Comparison of ENCODE assay signal across 16 cellular contexts in genomic region chr2:42115588-42115987, GRCh38. TPM values are rescaled to one million over a fixed set of nuclear protein-coding genes. Genes with fewer than 3 reads are reported as not detected.
DNase-seq lines count a peak whose midpoint lies in the region; ATAC-seq and TF ChIP-seq lines count a peak whose summit lies in the region.
"Had no signal": no experiment of that assay in that cellular context is flagged by ENCODE, and none has a peak within 500 bp of the region (broad histone marks: within the 10 kb centered on the region; RNA-seq: fewer than 3 reads in every experiment).

No MANE protein-coding gene starts in this region.

- no peaks in the 10 kb centered on the region for H3K27me3 Mint-ChIP-seq in CD4-positive, alpha-beta memory T cell
- no peaks in the 10 kb centered on the region; the same call in 1 of the 2 replicates for H3K27me3 Mint-ChIP-seq in WTC11 (ENCODE audit: low read depth)
- no peaks in the 10 kb centered on the region for H3K27me3 Mint-ChIP-seq in nephron (ENCODE audit: low read depth)

- H3K4me3 ChIP-seq in CD4-positive, alpha-beta memory T cell (ENCODE audit: low read length in 2 of 2): no peak overlapping the region
- no peak overlapping the region for H3K4me3 ChIP-seq in MM.1S (ENCODE audit: low read length)

- intact Hi-C loops in CD4-positive, alpha-beta memory T cell (cut with micrococcal nuclease): no loop called here

- no peak for ATAC-seq in WTC11
- no peak for ATAC-seq in left lobe of liver
- ATAC-seq in HG02973 (IDR thresholded peaks at IDR 0.05; ENCODE audit: unreplicated experiment): no peak
- ATAC-seq in foreskin keratinocyte: no peak

- no peaks in the 10 kb centered on the region for H3K36me3 ChIP-seq in CD4-positive, alpha-beta memory T cell (ENCODE audit: insufficient read depth, low read length)
- no peaks in the 10 kb centered on the region for H3K36me3 ChIP-seq in MM.1S (replicated peaks; ENCODE audit: insufficient read depth, low read length)

- peaks cover 70% of the 10 kb centered on the region for H3K4me1 ChIP-seq in CD4-positive, alpha-beta memory T cell (ENCODE audit: insufficient read depth, low read length)
- peaks cover 45% of the 10 kb centered on the region for H3K4me1 ChIP-seq in MM.1S (ENCODE audit: low read length)
- H3K4me1 ChIP-seq in foreskin keratinocyte: peaks cover 12% of the 10 kb centered on the region

- no peaks in the 10 kb centered on the region for H3K27me3 ChIP-seq in CD4-positive, alpha-beta memory T cell (ENCODE audit: insufficient read depth, low read length)
- H3K27me3 ChIP-seq in MM.1S (replicated peaks; ENCODE audit: insufficient read depth, low read length) (no peaks in the 10 kb centered on the region), foreskin keratinocyte (peaks cover 3% of the 10 kb centered on the region)

- TF ChIP-seq CTCF in WTC11 (IDR thresholded peaks at IDR 0.05) (no peak), nephron (IDR thresholded peaks at IDR 0.05; ENCODE audit: unreplicated experiment in 3 of 3) (no peak), MM.1S (IDR thresholded peaks at IDR 0.05; ENCODE audit: low read length) (no peak), foreskin keratinocyte (conservative IDR thresholded peaks at IDR 0.05) (no peak)

- no peak overlapping the region for H2AFZ ChIP-seq in MM.1S (ENCODE audit: low read length)

- H3K9me3 ChIP-seq in CD4-positive, alpha-beta memory T cell (ENCODE audit: control insufficient read depth in 1 of 2, low read length in 2 of 2): no peaks in the 10 kb centered on the region
- no peaks in the 10 kb centered on the region for H3K9me3 ChIP-seq in MM.1S (replicated peaks; ENCODE audit: insufficient read depth, low read length)
- H3K9me3 ChIP-seq: Caco-2 had no signal

- H3K27ac Mint-ChIP-seq in CD4-positive, alpha-beta memory T cell: peak overlapping the region in 5 of 7 donors; percentile 22 to 74 (median 54)
- H3K27ac Mint-ChIP-seq in WTC11: no peak overlapping the region
- H3K27ac Mint-ChIP-seq in nephron: peak overlapping the region; percentile 73 to 85 (median 84)

- peaks cover 37% of the 10 kb centered on the region for H3F3A ChIP-seq in MM.1S (ENCODE audit: insufficient read depth, low read length)

- no peak overlapping the region for H3K4me2 ChIP-seq in MM.1S (ENCODE audit: low read depth, low read length)

- H3K36me3 Mint-ChIP-seq in CD4-positive, alpha-beta memory T cell: peaks cover 0 to 3% of the 10 kb centered on the region in 2 donors
- H3K36me3 Mint-ChIP-seq in WTC11 (no peaks in the 10 kb centered on the region), nephron (ENCODE audit: low read depth) (no peaks in the 10 kb centered on the region)

- no peak for DNase-seq in CD4-positive, alpha-beta memory T cell
- no peak for DNase-seq in WTC11 (ENCODE audit: low spot score)
- DNase-seq in left lobe of liver (ENCODE audit: low spot score): peak; percentile 22
- DNase-seq in MM.1S: no peak
- DNase-seq in foreskin keratinocyte: no peak
- DNase-seq: Caco-2, DMS79, EL, GDM1, KBM-7, NCI-H2029, NCI-H446, NCI-H526 treated with DMSO at 0.1 percent for 48 hours, SHP77 treated with DMSO at 0.1 percent for 48 hours had no signal

- CTCF ChIA-PET in CD4-positive, alpha-beta memory T cell (lab: Charles Lee; ENCODE audit: partially characterized antibody): interaction anchor here (0.6 to 4.1 kb wide), 5 partner anchors 9 to 81 kb away, joined by 3 to 16 read pairs (median 5); no protein-coding TSS in a partner anchor
- CTCF ChIA-PET in WTC11 (lab: Charles Lee): no interaction called here

- peaks cover 44 to 68% (median 57%) of the 10 kb centered on the region in 4 donors for H3K4me1 Mint-ChIP-seq in CD4-positive, alpha-beta memory T cell
- H3K4me1 Mint-ChIP-seq in WTC11: peaks cover 20% of the 10 kb centered on the region
- peaks cover 62% of the 10 kb centered on the region for H3K4me1 Mint-ChIP-seq in nephron

- H3K4me3 Mint-ChIP-seq in CD4-positive, alpha-beta memory T cell: peak overlapping the region in 3 of 8 donors; percentile 7 to 57 (median 23)
- no peak overlapping the region for H3K4me3 Mint-ChIP-seq in WTC11
- no peak overlapping the region for H3K4me3 Mint-ChIP-seq in nephron

- H3K27ac ChIP-seq in CD4-positive, alpha-beta memory T cell (ENCODE audit: low read depth, low read length): no peak overlapping the region
- H3K27ac ChIP-seq in MM.1S (ENCODE audit: low read length): no peak overlapping the region
- H3K27ac ChIP-seq in foreskin keratinocyte: no peak overlapping the region

- no peaks in the 10 kb centered on the region for H3K79me2 ChIP-seq in MM.1S (ENCODE audit: low read length)

- no peaks in the 10 kb centered on the region for H4K20me1 ChIP-seq in MM.1S (ENCODE audit: insufficient read depth, low read length)

- H3K9ac ChIP-seq in MM.1S (ENCODE audit: low read length): no peak overlapping the region

- H3K9me3 Mint-ChIP-seq in CD4-positive, alpha-beta memory T cell: no peaks in the 10 kb centered on the region
- H3K9me3 Mint-ChIP-seq in WTC11 (peaks cover 3% of the 10 kb centered on the region), nephron (peaks cover 3% of the 10 kb centered on the region)

- H3K9me2 ChIP-seq in MM.1S (replicated peaks; ENCODE audit: insufficient read depth, low read length): no peaks in the 10 kb centered on the region

- POLR2A ChIA-PET in CD4-positive, alpha-beta memory T cell (lab: Charles Lee; ENCODE audit: partially characterized antibody): interaction anchor here (8.4 to 26.8 kb wide), 2 partner anchors 8 to 19 kb away, joined by 109 to 1146 read pairs; no protein-coding TSS in a partner anchor
- POLR2A ChIA-PET in WTC11 (lab: Charles Lee): interaction anchor here (0.7 kb wide), 1 partner anchor 91 kb away, joined by 4 read pairs; no protein-coding TSS in a partner anchor

TF ChIP-seq in WTC11, 78 proteins besides CTCF, POLR2A, EP300 and RAD21:
- TF ChIP-seq ATF2 (CRISPR knock-in tag; IDR thresholded peaks at IDR 0.05; ENCODE audit: borderline replicate concordance, low read depth) (no peak), ZNF121 (CRISPR knock-in tag; IDR thresholded peaks at IDR 0.05) (0 out of 2 replicates have a peak, but pooled peaks have one; percentile 21)

RNA-seq across cellular contexts. Expression of gene EML4, which starts 53.6 kb away (rescaled TPM):
- total RNA-seq in CD4-positive, alpha-beta memory T cell: 100 to 1,000 TPM; 168 to 172 TPM
- polyA plus RNA-seq in CD4-positive, alpha-beta memory T cell: 100 to 1,000 TPM in 1 of 2 donors, 10 to 100 TPM in 1; 52.8 to 113 TPM
- total RNA-seq in WTC11 (2021): 89.9 to 94.7 TPM (median 92.6 TPM) in 3 replicates
- total RNA-seq in left lobe of liver: 30.4 TPM
- total RNA-seq in foreskin keratinocyte: 32.9 and 35.4 TPM in 2 replicates
- polyA plus RNA-seq in foreskin keratinocyte: 8.6 and 9.8 TPM in 2 replicates
